In the genomic region with DNA sequence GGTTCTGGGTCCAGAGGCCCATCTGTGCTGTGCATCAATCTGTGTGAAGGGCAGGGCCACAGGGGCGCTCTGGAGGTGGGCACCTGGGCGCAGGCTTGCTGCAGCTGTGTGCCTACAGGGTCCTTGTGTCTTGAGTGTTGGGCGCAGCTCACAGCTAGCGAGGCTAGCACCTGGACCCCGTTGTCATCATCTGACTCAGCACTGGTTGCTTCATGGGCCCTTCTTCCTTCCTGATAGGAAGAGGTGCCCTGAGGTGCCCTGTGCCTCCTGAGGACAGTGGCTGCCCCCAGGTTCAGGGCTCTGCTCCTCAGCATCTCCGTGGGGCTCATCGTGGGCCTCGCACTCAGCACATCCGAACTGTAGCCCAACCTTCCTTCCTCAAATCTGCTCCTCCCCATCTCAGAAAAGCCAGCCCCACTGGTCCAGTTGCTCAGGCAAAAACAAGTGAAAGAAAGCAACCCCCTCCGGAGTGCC, we compare ENCODE assay signal across 8 cellular contexts. TPM values are rescaled to one million over a fixed set of nuclear protein-coding genes. Genes with fewer than 3 reads are reported as not detected.
DNase-seq lines count a peak whose midpoint lies in the region; ATAC-seq and TF ChIP-seq lines count a peak whose summit lies in the region.

No MANE protein-coding gene starts in this region.

- DNase-seq in cardiac muscle cell (ENCODE audit: low read depth in 1 of 2, low spot score in 1 of 2) (no peak), Right ventricle myocardium superior (no peak), right lobe of liver (no peak), iPS-NIHi7 (ENCODE audit: extremely low spot score) (no peak), amygdala (lab: John Stamatoyannopoulos, UW) (no peak)
- DNase-seq in activated T-helper 1 cell treated with anti-CD3 and anti-CD28 coated beads, Interleukin-12 subunit alpha, Interleukin-12 subunit beta, Interleukin-2, Interleukin-4 antibody, amounts not matched to agents 30 ng/mL and 10 ng/mL and 1 ng/mL, durations not matched to agents 14 hours and 24 hours and 36 hours (ENCODE audit: low spot score): no peak

- TF ChIP-seq CTCF in cardiac muscle cell (IDR thresholded peaks at IDR 0.05; ENCODE audit: low read depth, low read length) (no peak), right lobe of liver (IDR thresholded peaks at IDR 0.05) (no peak)

- H3K9me3 Mint-ChIP-seq in activated T-helper 1 cell treated with anti-CD3 and anti-CD28 coated beads, Interleukin-12 subunit alpha, Interleukin-12 subunit beta, Interleukin-2, Interleukin-4 antibody, amounts not matched to agents 30 ng/mL and 10 ng/mL and 1 ng/mL, durations not matched to agents 14 hours and 24 hours and 36 hours: no peaks in the 10 kb centered on the region

- peaks cover 21% of the 10 kb centered on the region for H3K36me3 Mint-ChIP-seq in activated T-helper 1 cell treated with anti-CD3 and anti-CD28 coated beads, Interleukin-12 subunit alpha, Interleukin-12 subunit beta, Interleukin-2, Interleukin-4 antibody, amounts not matched to agents 30 ng/mL and 10 ng/mL and 1 ng/mL, durations not matched to agents 14 hours and 24 hours and 36 hours (ENCODE audit: low read depth)

- peak overlapping the region; percentile 95 for H3K27ac ChIP-seq in cardiac muscle cell
- H3K27ac ChIP-seq in right lobe of liver: peak overlapping the region; percentile 12 to 63 (median 61)
- H3K27ac ChIP-seq in urinary bladder (ENCODE audit: low read depth): peak overlapping the region; percentile 51

- H3K4me1 Mint-ChIP-seq in activated T-helper 1 cell treated with anti-CD3 and anti-CD28 coated beads, Interleukin-12 subunit alpha, Interleukin-12 subunit beta, Interleukin-2, Interleukin-4 antibody, amounts not matched to agents 30 ng/mL and 10 ng/mL and 1 ng/mL, durations not matched to agents 14 hours and 24 hours and 36 hours (ENCODE audit: low read depth): peaks cover 65% of the 10 kb centered on the region

- peak overlapping the region; percentile 97 for H3K27ac Mint-ChIP-seq in activated T-helper 1 cell treated with anti-CD3 and anti-CD28 coated beads, Interleukin-12 subunit alpha, Interleukin-12 subunit beta, Interleukin-2, Interleukin-4 antibody, amounts not matched to agents 30 ng/mL and 10 ng/mL and 1 ng/mL, durations not matched to agents 14 hours and 24 hours and 36 hours

- H3K4me3 ChIP-seq in cardiac muscle cell (no peak overlapping the region), right lobe of liver (peak overlapping the region in 1 of 3 donors; percentile 4), urinary bladder (ENCODE audit: low read depth, low read length) (no peak overlapping the region)

- H3K4me1 ChIP-seq in cardiac muscle cell (ENCODE audit: low read depth) (peaks cover 56% of the 10 kb centered on the region), right lobe of liver (peaks cover 0 to 59% (median 13%) of the 10 kb centered on the region in 4 donors), urinary bladder (ENCODE audit: insufficient read depth) (peaks cover 3% of the 10 kb centered on the region)

- intact Hi-C loops in Right ventricle myocardium superior (cut with DNase I) (no loop called here), right lobe of liver (cut with DNase I) (no loop called here)
- intact Hi-C loops in activated T-helper 1 cell treated with anti-CD3 and anti-CD28 coated beads, Interleukin-12 subunit alpha, Interleukin-12 subunit beta, Interleukin-2, Interleukin-4 antibody, amounts not matched to agents 30 ng/mL and 10 ng/mL and 1 ng/mL, durations not matched to agents 14 hours and 24 hours and 36 hours (cut with micrococcal nuclease): loop anchor here (1.0 kb wide), 1 partner anchor 29 kb away; no protein-coding TSS in a partner anchor

- ATAC-seq in Right ventricle myocardium superior (ENCODE audit: poor library complexity) (no peak), right lobe of liver (peak; percentile 2 to 16 (median 9)), GM21360 (IDR thresholded peaks at IDR 0.05; ENCODE audit: unreplicated experiment) (no peak)

- H3K27me3 Mint-ChIP-seq in activated T-helper 1 cell treated with anti-CD3 and anti-CD28 coated beads, Interleukin-12 subunit alpha, Interleukin-12 subunit beta, Interleukin-2, Interleukin-4 antibody, amounts not matched to agents 30 ng/mL and 10 ng/mL and 1 ng/mL, durations not matched to agents 14 hours and 24 hours and 36 hours (ENCODE audit: insufficient read depth): no peaks in the 10 kb centered on the region

- peak overlapping the region; percentile 82 for H3K4me3 Mint-ChIP-seq in activated T-helper 1 cell treated with anti-CD3 and anti-CD28 coated beads, Interleukin-12 subunit alpha, Interleukin-12 subunit beta, Interleukin-2, Interleukin-4 antibody, amounts not matched to agents 30 ng/mL and 10 ng/mL and 1 ng/mL, durations not matched to agents 14 hours and 24 hours and 36 hours

- H3K36me3 ChIP-seq in cardiac muscle cell (no peaks in the 10 kb centered on the region), right lobe of liver (peaks cover 0 to 1% (median 0%) of the 10 kb centered on the region in 4 donors), urinary bladder (ENCODE audit: insufficient read depth) (no peaks in the 10 kb centered on the region)

- no peak for TF ChIP-seq POLR2A in right lobe of liver (IDR thresholded peaks at IDR 0.05)

- H3K9me3 ChIP-seq in cardiac muscle cell (ENCODE audit: low read depth) (no peaks in the 10 kb centered on the region), right lobe of liver (no peaks in the 10 kb centered on the region)

- WGBS in right lobe of liver (ENCODE audit: insufficient coverage, low coverage, low lambda C conversion rate, missing lambda C conversion rate): 54% methylated on average over 4 of the region's 10 CpGs
- WGBS in urinary bladder: 68% methylated on average over 10 of the region's 10 CpGs

- H3K27me3 ChIP-seq in cardiac muscle cell: no peaks in the 10 kb centered on the region
- H3K27me3 ChIP-seq in right lobe of liver: no peaks in the 10 kb centered on the region

RNA-seq across cellular contexts. Expression of gene GATAD2A, which starts 54.8 kb away (rescaled TPM):
- total RNA-seq in cardiac muscle cell (72.9 and 98.3 TPM in 2 replicates), Right ventricle myocardium superior (24.3 TPM), right lobe of liver (10 to 100 TPM; 23.9 to 59.6 (median 39.2) TPM), urinary bladder (15.8 TPM)
- polyA plus RNA-seq in cardiac muscle cell (32.3 and 39.4 TPM in 2 replicates), urinary bladder (22.9 TPM)
- 139 and 142 TPM in 2 replicates for total RNA-seq in activated T-helper 1 cell treated with anti-CD3 and anti-CD28 coated beads, Interleukin-12 subunit alpha, Interleukin-12 subunit beta, Interleukin-2, Interleukin-4 antibody, amounts not matched to agents 30 ng/mL and 10 ng/mL and 1 ng/mL, durations not matched to agents 14 hours and 24 hours and 36 hours

RNA-seq across cellular contexts. Expression of gene TSSK6, which starts 55.1 kb away (rescaled TPM):
- total RNA-seq in cardiac muscle cell (4.1 and 11.9 TPM in 2 replicates), Right ventricle myocardium superior (0.67 TPM), right lobe of liver (1 to 10 TPM in 4 of 6 experiments, under 1 TPM in 2; 0.53 to 2.9 (median 1.1) TPM), urinary bladder (0.85 TPM)
- polyA plus RNA-seq in cardiac muscle cell (0.60 and 1.5 TPM in 2 replicates), urinary bladder (1.8 TPM)
- total RNA-seq in activated T-helper 1 cell treated with anti-CD3 and anti-CD28 coated beads, Interleukin-12 subunit alpha, Interleukin-12 subunit beta, Interleukin-2, Interleukin-4 antibody, amounts not matched to agents 30 ng/mL and 10 ng/mL and 1 ng/mL, durations not matched to agents 14 hours and 24 hours and 36 hours: 3.0 and 4.1 TPM in 2 replicates

RNA-seq across cellular contexts. Expression of gene NDUFA13, which starts 55.7 kb away (rescaled TPM):
- total RNA-seq in cardiac muscle cell (119 and 172 TPM in 2 replicates), Right ventricle myocardium superior (1,367 TPM), right lobe of liver (100 to 1,000 TPM in 4 of 6 experiments, 10 to 100 TPM in 2; 20.8 to 202 (median 154) TPM), urinary bladder (74.7 TPM)
- polyA plus RNA-seq in cardiac muscle cell (806 and 843 TPM in 2 replicates), urinary bladder (318 TPM)
- total RNA-seq in activated T-helper 1 cell treated with anti-CD3 and anti-CD28 coated beads, Interleukin-12 subunit alpha, Interleukin-12 subunit beta, Interleukin-2, Interleukin-4 antibody, amounts not matched to agents 30 ng/mL and 10 ng/mL and 1 ng/mL, durations not matched to agents 14 hours and 24 hours and 36 hours: 408 and 410 TPM in 2 replicates

Comparison
In these comparisons a context has a peak if more than half of its experiments do, and no peak if none do; other contexts are left out.
1. ATAC-seq: peak in right lobe of liver (4 of 4); none in Right ventricle myocardium superior (single experiment) and GM21360 (single experiment).
2. Peak in every context shown above with its lines, with median percentiles within 50 percentile points of each other: H3K27ac ChIP-seq.